Comparison of ENCODE assay signal across 2 cellular contexts in the genomic region with DNA sequence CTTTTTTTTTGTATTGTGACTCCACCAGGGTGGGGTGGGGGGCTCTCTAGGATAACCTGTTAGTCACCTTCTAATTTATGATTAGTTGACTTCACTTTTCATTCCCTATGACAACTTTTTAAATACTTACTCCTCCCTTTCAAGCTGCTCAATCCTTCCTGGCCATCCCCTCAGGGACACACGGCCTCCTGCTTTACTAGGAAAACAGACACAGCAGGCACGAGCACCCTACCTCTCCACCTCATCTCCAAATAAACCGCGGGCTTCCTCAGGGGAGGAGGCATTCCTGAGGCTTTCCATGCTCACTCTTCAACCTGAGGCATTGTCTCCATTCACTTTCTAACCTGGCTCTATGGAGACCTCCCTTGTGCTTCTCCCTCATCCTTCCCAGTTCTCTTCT.
A peak's percentile ranks its signal among the peaks of the same experiment; 100 is the strongest.
TF ChIP-seq lines count a peak whose summit lies in the region.

No MANE protein-coding gene starts in this region.

TF ChIP-seq in GM23338, 12 proteins besides CTCF, POLR2A, EP300 and RAD21 (continues in another document):
- TF ChIP-seq EZH2 (IDR thresholded peaks at IDR 0.05; ENCODE audit: low read depth, unreplicated experiment) = no peak
- TF ChIP-seq, protein P1, sequence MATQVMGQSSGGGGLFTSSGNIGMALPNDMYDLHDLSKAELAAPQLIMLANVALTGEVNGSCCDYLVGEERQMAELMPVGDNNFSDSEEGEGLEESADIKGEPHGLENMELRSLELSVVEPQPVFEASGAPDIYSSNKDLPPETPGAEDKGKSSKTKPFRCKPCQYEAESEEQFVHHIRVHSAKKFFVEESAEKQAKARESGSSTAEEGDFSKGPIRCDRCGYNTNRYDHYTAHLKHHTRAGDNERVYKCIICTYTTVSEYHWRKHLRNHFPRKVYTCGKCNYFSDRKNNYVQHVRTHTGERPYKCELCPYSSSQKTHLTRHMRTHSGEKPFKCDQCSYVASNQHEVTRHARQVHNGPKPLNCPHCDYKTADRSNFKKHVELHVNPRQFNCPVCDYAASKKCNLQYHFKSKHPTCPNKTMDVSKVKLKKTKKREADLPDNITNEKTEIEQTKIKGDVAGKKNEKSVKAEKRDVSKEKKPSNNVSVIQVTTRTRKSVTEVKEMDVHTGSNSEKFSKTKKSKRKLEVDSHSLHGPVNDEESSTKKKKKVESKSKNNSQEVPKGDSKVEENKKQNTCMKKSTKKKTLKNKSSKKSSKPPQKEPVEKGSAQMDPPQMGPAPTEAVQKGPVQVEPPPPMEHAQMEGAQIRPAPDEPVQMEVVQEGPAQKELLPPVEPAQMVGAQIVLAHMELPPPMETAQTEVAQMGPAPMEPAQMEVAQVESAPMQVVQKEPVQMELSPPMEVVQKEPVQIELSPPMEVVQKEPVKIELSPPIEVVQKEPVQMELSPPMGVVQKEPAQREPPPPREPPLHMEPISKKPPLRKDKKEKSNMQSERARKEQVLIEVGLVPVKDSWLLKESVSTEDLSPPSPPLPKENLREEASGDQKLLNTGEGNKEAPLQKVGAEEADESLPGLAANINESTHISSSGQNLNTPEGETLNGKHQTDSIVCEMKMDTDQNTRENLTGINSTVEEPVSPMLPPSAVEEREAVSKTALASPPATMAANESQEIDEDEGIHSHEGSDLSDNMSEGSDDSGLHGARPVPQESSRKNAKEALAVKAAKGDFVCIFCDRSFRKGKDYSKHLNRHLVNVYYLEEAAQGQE (IDR thresholded peaks at IDR 0.05; ENCODE audit: unreplicated experiment) = no peak
- no peak for TF ChIP-seq CREB1 (CRISPR knock-in tag; IDR thresholded peaks at IDR 0.05; ENCODE audit: low read depth)
- TF ChIP-seq ZNF114 (CRISPR knock-in tag; IDR thresholded peaks at IDR 0.05) = no peak
- TF ChIP-seq STAT1 (IDR thresholded peaks at IDR 0.05; ENCODE audit: unreplicated experiment) = no peak
- no peak for TF ChIP-seq EZH2phosphoT487 (IDR thresholded peaks at IDR 0.05; ENCODE audit: unreplicated experiment)
- no peak for TF ChIP-seq JUNB (IDR thresholded peaks at IDR 0.05; ENCODE audit: unreplicated experiment)
- TF ChIP-seq, protein P2, sequence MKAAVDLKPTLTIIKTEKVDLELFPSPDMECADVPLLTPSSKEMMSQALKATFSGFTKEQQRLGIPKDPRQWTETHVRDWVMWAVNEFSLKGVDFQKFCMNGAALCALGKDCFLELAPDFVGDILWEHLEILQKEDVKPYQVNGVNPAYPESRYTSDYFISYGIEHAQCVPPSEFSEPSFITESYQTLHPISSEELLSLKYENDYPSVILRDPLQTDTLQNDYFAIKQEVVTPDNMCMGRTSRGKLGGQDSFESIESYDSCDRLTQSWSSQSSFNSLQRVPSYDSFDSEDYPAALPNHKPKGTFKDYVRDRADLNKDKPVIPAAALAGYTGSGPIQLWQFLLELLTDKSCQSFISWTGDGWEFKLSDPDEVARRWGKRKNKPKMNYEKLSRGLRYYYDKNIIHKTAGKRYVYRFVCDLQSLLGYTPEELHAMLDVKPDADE (IDR thresholded peaks at IDR 0.05) = no peak
- TF ChIP-seq NANOG (IDR thresholded peaks at IDR 0.05; ENCODE audit: borderline replicate concordance) = no peak
- TF ChIP-seq, protein P3, sequence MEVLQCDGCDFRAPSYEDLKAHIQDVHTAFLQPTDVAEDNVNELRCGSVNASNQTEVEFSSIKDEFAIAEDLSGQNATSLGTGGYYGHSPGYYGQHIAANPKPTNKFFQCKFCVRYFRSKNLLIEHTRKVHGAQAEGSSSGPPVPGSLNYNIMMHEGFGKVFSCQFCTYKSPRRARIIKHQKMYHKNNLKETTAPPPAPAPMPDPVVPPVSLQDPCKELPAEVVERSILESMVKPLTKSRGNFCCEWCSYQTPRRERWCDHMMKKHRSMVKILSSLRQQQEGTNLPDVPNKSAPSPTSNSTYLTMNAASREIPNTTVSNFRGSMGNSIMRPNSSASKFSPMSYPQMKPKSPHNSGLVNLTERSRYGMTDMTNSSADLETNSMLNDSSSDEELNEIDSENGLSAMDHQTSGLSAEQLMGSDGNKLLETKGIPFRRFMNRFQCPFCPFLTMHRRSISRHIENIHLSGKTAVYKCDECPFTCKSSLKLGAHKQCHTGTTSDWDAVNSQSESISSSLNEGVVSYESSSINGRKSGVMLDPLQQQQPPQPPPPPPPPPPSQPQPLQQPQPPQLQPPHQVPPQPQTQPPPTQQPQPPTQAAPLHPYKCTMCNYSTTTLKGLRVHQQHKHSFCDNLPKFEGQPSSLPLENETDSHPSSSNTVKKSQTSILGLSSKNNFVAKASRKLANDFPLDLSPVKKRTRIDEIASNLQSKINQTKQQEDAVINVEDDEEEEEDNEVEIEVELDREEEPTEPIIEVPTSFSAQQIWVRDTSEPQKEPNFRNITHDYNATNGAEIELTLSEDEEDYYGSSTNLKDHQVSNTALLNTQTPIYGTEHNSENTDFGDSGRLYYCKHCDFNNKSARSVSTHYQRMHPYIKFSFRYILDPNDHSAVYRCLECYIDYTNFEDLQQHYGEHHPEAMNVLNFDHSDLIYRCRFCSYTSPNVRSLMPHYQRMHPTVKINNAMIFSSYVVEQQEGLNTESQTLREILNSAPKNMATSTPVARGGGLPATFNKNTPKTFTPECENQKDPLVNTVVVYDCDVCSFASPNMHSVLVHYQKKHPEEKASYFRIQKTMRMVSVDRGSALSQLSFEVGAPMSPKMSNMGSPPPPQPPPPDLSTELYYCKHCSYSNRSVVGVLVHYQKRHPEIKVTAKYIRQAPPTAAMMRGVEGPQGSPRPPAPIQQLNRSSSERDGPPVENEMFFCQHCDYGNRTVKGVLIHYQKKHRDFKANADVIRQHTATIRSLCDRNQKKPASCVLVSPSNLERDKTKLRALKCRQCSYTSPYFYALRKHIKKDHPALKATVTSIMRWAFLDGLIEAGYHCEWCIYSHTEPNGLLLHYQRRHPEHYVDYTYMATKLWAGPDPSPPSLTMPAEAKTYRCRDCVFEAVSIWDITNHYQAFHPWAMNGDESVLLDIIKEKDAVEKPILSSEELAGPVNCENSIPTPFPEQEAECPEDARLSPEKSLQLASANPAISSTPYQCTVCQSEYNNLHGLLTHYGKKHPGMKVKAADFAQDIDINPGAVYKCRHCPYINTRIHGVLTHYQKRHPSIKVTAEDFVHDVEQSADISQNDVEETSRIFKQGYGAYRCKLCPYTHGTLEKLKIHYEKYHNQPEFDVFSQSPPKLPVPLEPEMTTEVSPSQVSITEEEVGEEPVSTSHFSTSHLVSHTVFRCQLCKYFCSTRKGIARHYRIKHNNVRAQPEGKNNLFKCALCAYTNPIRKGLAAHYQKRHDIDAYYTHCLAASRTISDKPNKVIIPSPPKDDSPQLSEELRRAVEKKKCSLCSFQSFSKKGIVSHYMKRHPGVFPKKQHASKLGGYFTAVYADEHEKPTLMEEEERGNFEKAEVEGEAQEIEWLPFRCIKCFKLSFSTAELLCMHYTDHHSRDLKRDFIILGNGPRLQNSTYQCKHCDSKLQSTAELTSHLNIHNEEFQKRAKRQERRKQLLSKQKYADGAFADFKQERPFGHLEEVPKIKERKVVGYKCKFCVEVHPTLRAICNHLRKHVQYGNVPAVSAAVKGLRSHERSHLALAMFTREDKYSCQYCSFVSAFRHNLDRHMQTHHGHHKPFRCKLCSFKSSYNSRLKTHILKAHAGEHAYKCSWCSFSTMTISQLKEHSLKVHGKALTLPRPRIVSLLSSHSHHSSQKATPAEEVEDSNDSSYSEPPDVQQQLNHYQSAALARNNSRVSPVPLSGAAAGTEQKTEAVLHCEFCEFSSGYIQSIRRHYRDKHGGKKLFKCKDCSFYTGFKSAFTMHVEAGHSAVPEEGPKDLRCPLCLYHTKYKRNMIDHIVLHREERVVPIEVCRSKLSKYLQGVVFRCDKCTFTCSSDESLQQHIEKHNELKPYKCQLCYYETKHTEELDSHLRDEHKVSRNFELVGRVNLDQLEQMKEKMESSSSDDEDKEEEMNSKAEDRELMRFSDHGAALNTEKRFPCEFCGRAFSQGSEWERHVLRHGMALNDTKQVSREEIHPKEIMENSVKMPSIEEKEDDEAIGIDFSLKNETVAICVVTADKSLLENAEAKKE (CRISPR knock-in tag; IDR thresholded peaks at IDR 0.05) = no peak

TF ChIP-seq in GM12878, 131 proteins besides CTCF, POLR2A, EP300 and RAD21:
- 0 out of 2 replicates have a peak, but pooled peaks have one; percentile 6 for TF ChIP-seq POLR2AphosphoS5 (IDR thresholded peaks at IDR 0.05; ENCODE audit: low read length)
- TF ChIP-seq HDAC2 (IDR thresholded peaks at IDR 0.05) = no peak
